In genomic region chr2:70831861-70832260, GRCh38 we compare ENCODE assay signal across 17 cellular contexts. TPM values are rescaled to one million over a fixed set of nuclear protein-coding genes. Genes with fewer than 3 reads are reported as not detected.
DNase-seq lines count a peak whose midpoint lies in the region; TF ChIP-seq lines count a peak whose summit lies in the region.
"Had no signal": no experiment of that assay in that cellular context is flagged by ENCODE, and none has a peak within 500 bp of the region (broad histone marks: within the 10 kb centered on the region; RNA-seq: fewer than 3 reads in every experiment).

No MANE protein-coding gene starts in this region.

- H3K36me3 ChIP-seq in WERI-Rb-1 (peaks cover 4% of the 10 kb centered on the region; the same call in 1 of the 2 replicates), H7 (replicated peaks; ENCODE audit: control insufficient read depth, insufficient read depth, low read length) (no peaks in the 10 kb centered on the region)
- H3K36me3 ChIP-seq: HAP-1 had no signal

- H3K4me3 ChIP-seq in WERI-Rb-1 (ENCODE audit: low read depth, low read length) (no peak overlapping the region), H7 (ENCODE audit: insufficient read depth, low read depth, low read length) (no peak overlapping the region)
- H3K4me3 ChIP-seq: HAP-1 had no signal

- no peaks in the 10 kb centered on the region for H3K9me3 ChIP-seq in WERI-Rb-1 (ENCODE audit: severe bottlenecking)
- H3K9me3 ChIP-seq: HAP-1 had no signal

- CTCF ChIA-PET in GM10248 (lab: Yijun Ruan, JAX): interaction anchor here (1.6 kb wide), 1 partner anchor 40 kb away, joined by 4 read pairs; no protein-coding TSS in a partner anchor

- TF ChIP-seq CTCF in WERI-Rb-1 (IDR thresholded peaks at IDR 0.05; ENCODE audit: low read depth, low read length) (no peak), GM10248 (IDR thresholded peaks at IDR 0.05; ENCODE audit: control extremely low read depth, extremely low read depth, low read depth, missing control alignments) (no peak)

- DNase-seq in NCI-H82 (lab: John Stamatoyannopoulos, UW): peak; percentile 46
- DNase-seq in NCI-H82 treated with DMSO at 0.1 percent for 48 hours (lab: John Stamatoyannopoulos, UW; ENCODE audit: unreplicated experiment): no peak
- DNase-seq in WERI-Rb-1: peak; percentile 55
- DNase-seq in dermis microvascular lymphatic vessel endothelial cell (ENCODE audit: low read depth in 2 of 2): peak; percentile 68 to 78
- DNase-seq in pulmonary artery endothelial cell (ENCODE audit: low read depth, low spot score): peak; percentile 8
- no peak for DNase-seq in GM10248 (ENCODE audit: extremely low spot score)
- no peak for DNase-seq in NK-92 (lab: John Stamatoyannopoulos, UW; ENCODE audit: unreplicated experiment)
- no peak for DNase-seq in H7
- DNase-seq: C1 segment of cervical spinal cord; CD4-positive, alpha-beta T cell; DMS79; GOT3 had no signal

- H3K27me3 ChIP-seq in WERI-Rb-1 (ENCODE audit: insufficient read depth, low read depth, severe bottlenecking) (no peaks in the 10 kb centered on the region), H7 (ENCODE audit: control insufficient read depth, insufficient read depth, low read length) (no peaks in the 10 kb centered on the region; the same call in none of the 2 replicates)

- no peak overlapping the region for H3K27ac ChIP-seq in WERI-Rb-1
- H3K27ac ChIP-seq: 22Rv1 had no signal

- POLR2A ChIA-PET in GM10248 (lab: Yijun Ruan, JAX): no interaction called here

RNA-seq across cellular contexts. Expression of gene CD207, which starts 3.8 kb away (rescaled TPM):
- total RNA-seq in dermis microvascular lymphatic vessel endothelial cell: under 0.01 TPM in 2 replicates
- total RNA-seq in pulmonary artery endothelial cell: not detected in 2 replicates
- total RNA-seq in H7 (2014; rRNA removed; shearing (Covaris generic)): not detected in 2 replicates

RNA-seq across cellular contexts. Expression of gene CLEC4F, which starts 11.5 kb away (rescaled TPM):
- total RNA-seq in dermis microvascular lymphatic vessel endothelial cell: 0.13 TPM in 2 replicates
- total RNA-seq in pulmonary artery endothelial cell: not detected in 2 replicates
- total RNA-seq in H7 (2014; rRNA removed; shearing (Covaris generic)): not detected in 2 replicates
- total RNA-seq: CD4-positive, alpha-beta T cell had no signal

RNA-seq across cellular contexts. Expression of gene FIGLA, which starts 41.4 kb away (rescaled TPM):
- total RNA-seq in dermis microvascular lymphatic vessel endothelial cell: 0.13 TPM in 1 of 2 replicates, not detected in the other
- total RNA-seq in pulmonary artery endothelial cell: not detected in 2 replicates
- not detected in 2 replicates for total RNA-seq in H7 (2014; rRNA removed; shearing (Covaris generic))
- total RNA-seq: A673; CD4-positive, alpha-beta T cell; G401; HepG2 had no signal

Comparison
In these comparisons a context has a peak if more than half of its experiments do, and no peak if none do; other contexts are left out.
1. DNase-seq: peak in NCI-H82 (single experiment), WERI-Rb-1 (single experiment), dermis microvascular lymphatic vessel endothelial cell (2 of 2) and pulmonary artery endothelial cell (single experiment); none in NCI-H82 treated with DMSO at 0.1 percent for 48 hours (single experiment), GM10248 (single experiment), NK-92 (single experiment) and H7 (single experiment).